9 cellular contexts compared by ENCODE assay signal in the genomic region with DNA sequence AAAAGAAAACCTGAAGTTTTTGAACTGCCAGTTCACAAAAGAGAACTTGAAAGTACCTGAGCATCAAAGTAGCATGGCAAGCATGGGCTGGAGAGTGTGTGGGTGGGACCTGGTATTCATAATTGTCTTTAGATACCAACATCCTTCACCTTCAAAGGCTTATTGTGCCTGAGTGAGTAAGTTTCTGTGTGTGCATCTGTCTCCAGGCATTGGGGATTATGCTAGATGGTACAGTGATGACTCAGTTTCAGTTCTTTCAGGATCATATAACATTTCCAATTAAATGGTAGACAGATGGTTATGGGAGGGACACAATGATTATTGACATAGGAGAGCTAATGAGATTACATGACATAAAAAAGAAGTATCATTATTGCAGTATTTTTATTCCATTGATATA.
DNase-seq lines count a peak whose midpoint lies in the region; ATAC-seq and TF ChIP-seq lines count a peak whose summit lies in the region.
"Had no signal": no experiment of that assay in that cellular context is flagged by ENCODE, and none has a peak within 500 bp of the region (broad histone marks: within the 10 kb centered on the region; RNA-seq: fewer than 3 reads in every experiment).

No MANE protein-coding gene starts in this region.

- no peak overlapping the region for H3K56ac ChIP-seq in IMR-90 (ENCODE audit: extremely low read depth, insufficient read depth, low read length)

- H3K36me3 ChIP-seq in IMR-90 (ENCODE audit: control insufficient read depth, insufficient read depth, low read length): peaks cover 10% of the 10 kb centered on the region
- peaks cover 0 to 15% (median 0%) of the 10 kb centered on the region in 3 donors for H3K36me3 ChIP-seq in Peyer's patch

- peak overlapping the region; percentile 17 for H3K27ac Mint-ChIP-seq in activated T-helper 17 cell treated with anti-CD3 and anti-CD28 coated beads, Interleukin-2, amount 50 U/mL, for 72 hours

- H4K8ac ChIP-seq in IMR-90 (ENCODE audit: low read depth in 2 of 2, low read length in 2 of 2): no peak overlapping the region

- peaks cover 13% of the 10 kb centered on the region for H3K4me1 Mint-ChIP-seq in activated T-helper 17 cell treated with anti-CD3 and anti-CD28 coated beads, Interleukin-2, amount 50 U/mL, for 72 hours

- no peak overlapping the region for H2BK120ac ChIP-seq in IMR-90 (ENCODE audit: low read depth, low read length)

- no peak overlapping the region for H3K14ac ChIP-seq in IMR-90 (replicated peaks; ENCODE audit: low read depth, low read length)

- H3K9ac ChIP-seq in IMR-90 (ENCODE audit: low read depth, low read length): no peak overlapping the region

- H3K4me1 ChIP-seq in IMR-90 (ENCODE audit: control insufficient read depth, insufficient read depth, low read length) (peaks cover 4% of the 10 kb centered on the region; the same call in 1 of the 2 replicates), Peyer's patch (no peaks in the 10 kb centered on the region)

- no peak overlapping the region for H3K4me3 Mint-ChIP-seq in activated T-helper 17 cell treated with anti-CD3 and anti-CD28 coated beads, Interleukin-2, amount 50 U/mL, for 72 hours

- H4K91ac ChIP-seq in IMR-90 (ENCODE audit: insufficient read depth, low read depth, low read length): no peak overlapping the region

- TF ChIP-seq POLR2A in IMR-90 (IDR thresholded peaks at IDR 0.05; ENCODE audit: low read depth, low read length): no peak
- TF ChIP-seq POLR2A in Peyer's patch (IDR thresholded peaks at IDR 0.05): no peak

- H2AFZ ChIP-seq in IMR-90 (replicated peaks; ENCODE audit: low read length, poor library complexity): no peak overlapping the region

- CTCF ChIA-PET in IMR-90 (lab: Yijun Ruan, JAX): interaction anchor here (1.0 kb wide), 1 partner anchor 23 kb away, joined by 4 read pairs; no protein-coding TSS in a partner anchor

- DNase-seq in EL (peak; percentile 53), IMR-90 (peak; percentile 78), NCI-H1092 treated with DMSO at 0.1 percent for 48 hours (lab: John Stamatoyannopoulos, UW) (no peak), DMS79 treated with DMSO at 0.1 percent for 48 hours (lab: John Stamatoyannopoulos, UW) (no peak), omental fat pad (ENCODE audit: low spot score) (no peak), Peyer's patch (no peak)
- DNase-seq in stimulated activated CD4-positive, alpha-beta T cell treated with anti-CD3 and anti-CD28 coated beads, Interleukin-12 subunit alpha, Interleukin-12 subunit beta, amount 100 ng/mL, for 24 hours (ENCODE audit: low read depth in 2 of 2): peak; percentile 32 to 57
- DNase-seq: mesendoderm had no signal

- H3K79me1 ChIP-seq in IMR-90 (ENCODE audit: low read depth in 1 of 2, low read length in 2 of 2): peaks cover 24 to 65% of the 10 kb centered on the region in 2 experiments

- peak; percentile 93 for ATAC-seq in IMR-90 (ENCODE audit: low read depth)
- peak; percentile 100 for ATAC-seq in activated T-helper 17 cell treated with anti-CD3 and anti-CD28 coated beads, Interleukin-2, amount 50 U/mL, for 72 hours (replicated peaks)
- ATAC-seq in omental fat pad (ENCODE audit: low FRiP score): no peak

- peaks cover 54% of the 10 kb centered on the region for H4K20me1 ChIP-seq in IMR-90 (ENCODE audit: insufficient read depth, low read length)

- no peak overlapping the region for H2BK20ac ChIP-seq in IMR-90 (ENCODE audit: low read depth, low read length)

- H2BK5ac ChIP-seq in IMR-90 (ENCODE audit: low read depth, low read length, poor library complexity, severe bottlenecking): no peak overlapping the region

- H3K27me3 ChIP-seq in IMR-90 (ENCODE audit: control insufficient read depth, insufficient read depth, low read length) (no peaks in the 10 kb centered on the region), Peyer's patch (no peaks in the 10 kb centered on the region)

- POLR2A ChIA-PET in IMR-90 (lab: Charles Lee; ENCODE audit: unreplicated experiment): no interaction called here

- no peak overlapping the region for H2BK15ac ChIP-seq in IMR-90 (ENCODE audit: low read depth, low read length)

- H3K9me3 ChIP-seq in IMR-90 (ENCODE audit: control insufficient read depth, insufficient read depth, low read length) (no peaks in the 10 kb centered on the region), Peyer's patch (no peaks in the 10 kb centered on the region)

- no TSS peak for BruUV-seq in IMR-90 (replicated peaks; lab: Mats Ljungman, UMichigan)

- intact Hi-C loops in IMR-90 (cut with micrococcal nuclease): no loop called here

- no peaks in the 10 kb centered on the region for H3K27me3 Mint-ChIP-seq in activated T-helper 17 cell treated with anti-CD3 and anti-CD28 coated beads, Interleukin-2, amount 50 U/mL, for 72 hours

- H3K4me2 ChIP-seq in IMR-90 (ENCODE audit: low read depth, low read length): no peak overlapping the region

- no peak overlapping the region for H4K5ac ChIP-seq in IMR-90 (ENCODE audit: low read depth, low read length)

- TF ChIP-seq RAD21 in IMR-90 (IDR thresholded peaks at IDR 0.05; ENCODE audit: low read length): no peak

- no peak overlapping the region for H3K4ac ChIP-seq in IMR-90 (ENCODE audit: low read depth, low read length)

- H3K9me1 ChIP-seq in IMR-90 (ENCODE audit: insufficient read depth, low read length): peaks cover 15% of the 10 kb centered on the region; the same call in 1 of the 2 replicates

- peaks cover 23% of the 10 kb centered on the region for H3K36me3 Mint-ChIP-seq in activated T-helper 17 cell treated with anti-CD3 and anti-CD28 coated beads, Interleukin-2, amount 50 U/mL, for 72 hours (ENCODE audit: low read depth)

- H3K4me3 ChIP-seq in IMR-90 (ENCODE audit: insufficient read depth, low read depth, low read length) (no peak overlapping the region), Peyer's patch (no peak overlapping the region)

- no peak overlapping the region for H2AK5ac ChIP-seq in IMR-90 (ENCODE audit: low read depth, low read length)

- no peak overlapping the region for H3K18ac ChIP-seq in IMR-90 (ENCODE audit: low read depth, low read length)

- dilution Hi-C loops in IMR-90 (cut with HindIII; ENCODE audit: low sequenced_read_pairs, unreplicated experiment): no loop called here

- TF ChIP-seq CTCF in IMR-90 (conservative IDR thresholded peaks at IDR 0.05; ENCODE audit: low read depth, low read length): no peak
- TF ChIP-seq CTCF in omental fat pad (IDR thresholded peaks at IDR 0.05): no peak
- no peak for TF ChIP-seq CTCF in Peyer's patch (IDR thresholded peaks at IDR 0.05)

- no peaks in the 10 kb centered on the region for H3K9me3 Mint-ChIP-seq in activated T-helper 17 cell treated with anti-CD3 and anti-CD28 coated beads, Interleukin-2, amount 50 U/mL, for 72 hours

- no peak overlapping the region for H3K27ac ChIP-seq in IMR-90 (ENCODE audit: insufficient read depth, low read length)
- no peak overlapping the region for H3K27ac ChIP-seq in Peyer's patch

- H2AK9ac ChIP-seq in IMR-90 (replicated peaks; ENCODE audit: low read depth, low read length, poor library complexity): no peak overlapping the region

- no peak overlapping the region for H3K23ac ChIP-seq in IMR-90 (ENCODE audit: low read depth, low read length)

- in situ Hi-C loops in IMR-90 (cut with MboI; ENCODE audit: low sequenced_read_pairs): no loop called here

TF ChIP-seq in IMR-90, 13 proteins besides CTCF, POLR2A, EP300 and RAD21:
- 0 out of 2 replicates have a peak, but pooled peaks have one; percentile 37 for TF ChIP-seq FOS (IDR thresholded peaks at IDR 0.05; ENCODE audit: low read depth, low read length)
- TF ChIP-seq BHLHE40 (IDR thresholded peaks at IDR 0.05; ENCODE audit: low read depth, low read length): no peak

Comparison
In these comparisons a context has a peak if more than half of its experiments do, and no peak if none do; other contexts are left out.
1. DNase-seq: peak in EL (single experiment), IMR-90 (single experiment) and stimulated activated CD4-positive, alpha-beta T cell treated with anti-CD3 and anti-CD28 coated beads, Interleukin-12 subunit alpha, Interleukin-12 subunit beta, amount 100 ng/mL, for 24 hours (2 of 2); none in NCI-H1092 treated with DMSO at 0.1 percent for 48 hours (single experiment), DMS79 treated with DMSO at 0.1 percent for 48 hours (single experiment), omental fat pad (single experiment) and Peyer's patch (0 of 3).